ENCODE assay signal across 21 cellular contexts in the genomic region with DNA sequence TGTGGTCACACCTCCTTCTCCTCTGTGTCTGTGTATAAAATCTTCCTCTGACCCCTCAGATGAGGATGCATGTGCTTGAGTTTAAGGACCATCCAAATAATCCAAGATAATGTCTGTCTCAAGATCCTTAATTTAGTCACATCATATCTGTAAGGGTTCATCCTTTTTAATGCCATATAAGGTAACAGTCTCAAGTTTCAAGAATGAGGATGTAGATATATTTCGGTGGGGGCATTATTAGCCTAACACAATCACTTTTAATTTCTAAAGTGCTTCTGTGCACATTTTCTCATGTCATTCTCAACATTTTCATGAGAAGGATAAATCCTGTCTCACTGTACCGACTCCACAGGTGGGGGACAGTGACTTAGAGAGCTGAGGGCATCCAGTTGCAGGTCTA.
DNase-seq lines count a peak whose midpoint lies in the region; ATAC-seq, FAIRE-seq and TF ChIP-seq lines count a peak whose summit lies in the region.
"Had no signal": no experiment of that assay in that cellular context is flagged by ENCODE, and none has a peak within 500 bp of the region (broad histone marks: within the 10 kb centered on the region; RNA-seq: fewer than 3 reads in every experiment).

No MANE protein-coding gene starts in this region.

- TF ChIP-seq CTCF in DOHH2 (IDR thresholded peaks at IDR 0.05; ENCODE audit: low read depth, low read length, poor library complexity, severe bottlenecking), result no peak
- no peak for TF ChIP-seq CTCF in HEK293 (tag by site-specific recombination; IDR thresholded peaks at IDR 0.05)
- TF ChIP-seq CTCF in GM12878 (IDR thresholded peaks at IDR 0.05 in 2 of 3, conservative IDR thresholded peaks at IDR 0.05 in 1 of 3; ENCODE audit: control insufficient read depth in 2 of 3, extremely low read depth in 1 of 3, insufficient read depth in 1 of 3, low read depth in 3 of 3, low read length in 3 of 3), result no peak
- TF ChIP-seq CTCF in dorsolateral prefrontal cortex (IDR thresholded peaks at IDR 0.05 in 54 of 56, conservative IDR thresholded peaks at IDR 0.05 in 2 of 56; ENCODE audit: low read depth in 1 of 56, partially characterized antibody in 56 of 56), result no peak
- TF ChIP-seq CTCF in sigmoid colon (IDR thresholded peaks at IDR 0.05), result no peak

- ATAC-seq in GM12878, result no peak
- ATAC-seq in GM18502 (IDR thresholded peaks at IDR 0.05; ENCODE audit: poor library complexity, unreplicated experiment), result no peak
- ATAC-seq: CD8-positive, alpha-beta T cell had no signal

- TF ChIP-seq RAD21 in GM12878 (IDR thresholded peaks at IDR 0.05; ENCODE audit: insufficient read depth, low read depth, low read length), result no peak

- TF ChIP-seq EP300 in GM12878 (IDR thresholded peaks at IDR 0.05; ENCODE audit: borderline replicate concordance in 1 of 2, control insufficient read depth in 1 of 2, low read depth in 2 of 2, low read length in 2 of 2), result no peak
- TF ChIP-seq EP300 in sigmoid colon (IDR thresholded peaks at IDR 0.05), result no peak

- FAIRE-seq in GM12891 (lab: Jason Lieb, UNC), result no peak
- FAIRE-seq in GM12878 (lab: Jason Lieb, UNC), result no peak
- FAIRE-seq: A204.1, H54 had no signal

- RAD21 ChIA-PET in GM12878 (lab: Charles Lee; ENCODE audit: unreplicated experiment), result no interaction called here

- H3K79me2 ChIP-seq in DOHH2 (ENCODE audit: control insufficient read depth, low read length) (no peaks in the 10 kb centered on the region), GM12878 (ENCODE audit: control insufficient read depth, insufficient read depth, low read length) (peaks cover 5% of the 10 kb centered on the region)

- H3K27ac ChIP-seq in DOHH2 (ENCODE audit: low read depth, low read length) (peak overlapping the region; percentile 94; the same call in 1 of the 2 replicates), HEK293 (ENCODE audit: extremely low read depth, low read depth, low read length) (no peak overlapping the region), GM12878 (ENCODE audit: control insufficient read depth, insufficient read depth) (peak overlapping the region; percentile 99), dorsolateral prefrontal cortex (no peak overlapping the region), sigmoid colon (no peak overlapping the region)
- H3K27ac ChIP-seq: 22Rv1, BLaER1, C4-2B had no signal

- H3K9me2 ChIP-seq in DOHH2 (replicated peaks; ENCODE audit: control insufficient read depth, low read length), result no peaks in the 10 kb centered on the region

- H3K4me2 ChIP-seq in DOHH2 (ENCODE audit: low read length) (no peak overlapping the region), GM12878 (ENCODE audit: control insufficient read depth, insufficient read depth) (peak overlapping the region; percentile 11; the same call in 1 of the 2 replicates)

- SMC1A ChIA-PET in GM12878 (lab: Charles Lee; ENCODE audit: uncharacterized antibody, unreplicated experiment), result interaction anchor here (1.1 to 2.6 kb wide), 2 partner anchors 10 to 12 kb away, joined by 10 to 16 read pairs; no protein-coding TSS in a partner anchor

- CTCF ChIA-PET in HEK293 (lab: Yijun Ruan, JAX), result no interaction called here
- CTCF ChIA-PET in GM12878 (lab: Yijun Ruan, JAX), result interaction anchor here (1.2 to 1.6 kb wide), 3 partner anchors 9 to 231 kb away, joined by 3 to 4 read pairs (median 3); no protein-coding TSS in a partner anchor

- H3K27me3 ChIP-seq in DOHH2 (ENCODE audit: control insufficient read depth, low read length) (no peaks in the 10 kb centered on the region), GM12878 (replicated peaks in 1 of 2; ENCODE audit: control insufficient read depth in 2 of 2, insufficient read depth in 2 of 2, low read length in 1 of 2) (no peaks in the 10 kb centered on the region), dorsolateral prefrontal cortex (peaks cover 0 to 6% (median 0%) of the 10 kb centered on the region in 45 donors), sigmoid colon (no peaks in the 10 kb centered on the region)
- H3K27me3 ChIP-seq: BLaER1 had no signal

- DNase-seq in GM12891 (ENCODE audit: insufficient read length, low spot score) (no peak), GM12878 (ENCODE audit: low read depth, low spot score) (no peak), dorsolateral prefrontal cortex (no peak), sigmoid colon (no peak)
- DNase-seq: Caco-2; CD4-positive, CD25-positive, alpha-beta regulatory T cell; CD8-positive, alpha-beta T cell; DMS153; DND-41; EL; GDM1; GOT3 had no signal

- H3F3A ChIP-seq in DOHH2 (ENCODE audit: control insufficient read depth, insufficient read depth), result peaks cover 23% of the 10 kb centered on the region

- H4K20me1 ChIP-seq in DOHH2 (ENCODE audit: control insufficient read depth, insufficient read depth, low read depth, low read length), result no peaks in the 10 kb centered on the region
- no peaks in the 10 kb centered on the region for H4K20me1 ChIP-seq in GM12878 (ENCODE audit: control insufficient read depth, insufficient read depth)
- H4K20me1 ChIP-seq: BLaER1 had no signal

- no peak overlapping the region for H2AFZ ChIP-seq in GM12878 (ENCODE audit: control insufficient read depth, low read depth, low read length)

- 77% methylated on average over 2 of the region's 2 CpGs for WGBS in GM12878 (ENCODE audit: insufficient coverage, insufficient replicate concordance, low lambda C conversion rate, missing lambda C conversion rate)
- WGBS in sigmoid colon, 2 donors, result 87 to 90% methylated on average over 2 of the region's 2 CpGs

- POLR2A ChIA-PET in HEK293 (lab: Yijun Ruan, JAX) (no interaction called here), GM12878 (lab: Charles Lee) (interaction anchor here (1.5 kb wide), 1 partner anchor 9 kb away, joined by 5 read pairs; no protein-coding TSS in a partner anchor)

- H3K9ac ChIP-seq in GM12878 (ENCODE audit: control insufficient read depth, insufficient read depth, low read length), result peak overlapping the region; percentile 86
- H3K9ac ChIP-seq: BLaER1 had no signal

- TF ChIP-seq POLR2A in GM12891 (IDR thresholded peaks at IDR 0.05; ENCODE audit: low read depth, low read length) (no peak), GM12878 (IDR thresholded peaks at IDR 0.05; ENCODE audit: low read depth, low read length) (no peak), sigmoid colon (IDR thresholded peaks at IDR 0.05) (no peak)

- H3K9me3 ChIP-seq in DOHH2 (ENCODE audit: control insufficient read depth, insufficient read depth, low read length), result peaks cover 25% of the 10 kb centered on the region
- H3K9me3 ChIP-seq in HEK293 (ENCODE audit: control insufficient read depth, insufficient read depth, low read depth, low read length), result no peaks in the 10 kb centered on the region
- H3K9me3 ChIP-seq in GM12878 (replicated peaks; ENCODE audit: control insufficient read depth, insufficient read depth, low read length), result peaks cover 37% of the 10 kb centered on the region
- peaks cover 0 to 14% (median 7%) of the 10 kb centered on the region in 4 donors for H3K9me3 ChIP-seq in sigmoid colon
- H3K9me3 ChIP-seq: HAP-1 had no signal

- in situ Hi-C loops in GM12878 (cut with MboI), result no loop called here

- H3K4me3 ChIP-seq in DOHH2 (ENCODE audit: low read length) (no peak overlapping the region), HEK293 (ENCODE audit: low read depth, low read length) (no peak overlapping the region), GM12878 (no peak overlapping the region), dorsolateral prefrontal cortex (no peak overlapping the region), sigmoid colon (no peak overlapping the region)
- H3K4me3 ChIP-seq: BLaER1, HAP-1 had no signal

- intact Hi-C loops in GM12878 (cut with micrococcal nuclease; ENCODE audit: unreplicated experiment), result no loop called here
- intact Hi-C loops in dorsolateral prefrontal cortex (cut with DNase I), result loop anchor here in 1 of 2 donors (10.0 kb wide), 2 partner anchors 165 to 345 kb away; no protein-coding TSS in a partner anchor
- intact Hi-C loops in sigmoid colon (cut with DNase I), result no loop called here

- H3K4me1 ChIP-seq in DOHH2 (ENCODE audit: control insufficient read depth, low read length) (peaks cover 66% of the 10 kb centered on the region), HEK293 (ENCODE audit: control insufficient read depth, insufficient read depth, low read length) (no peaks in the 10 kb centered on the region), GM12878 (ENCODE audit: control insufficient read depth, insufficient read depth, low read length) (peaks cover 48% of the 10 kb centered on the region), sigmoid colon (no peaks in the 10 kb centered on the region)
- H3K4me1 ChIP-seq: Caco-2, HAP-1 had no signal

- no TSS peak for BruUV-seq in GM12878 (replicated peaks; lab: Mats Ljungman, UMichigan)

- H3K36me3 ChIP-seq in DOHH2 (ENCODE audit: control insufficient read depth, low read length), result no peaks in the 10 kb centered on the region
- no peaks in the 10 kb centered on the region for H3K36me3 ChIP-seq in HEK293 (ENCODE audit: control insufficient read depth in 2 of 2, insufficient read depth in 1 of 2, low read length in 2 of 2)
- H3K36me3 ChIP-seq in GM12878 (ENCODE audit: control insufficient read depth in 2 of 2, insufficient read depth in 2 of 2, low read length in 1 of 2), result no peaks in the 10 kb centered on the region
- H3K36me3 ChIP-seq in sigmoid colon, result no peaks in the 10 kb centered on the region
- H3K36me3 ChIP-seq: HAP-1 had no signal

TF ChIP-seq in GM12891, 5 proteins besides CTCF, POLR2A, EP300 and RAD21:
- TF ChIP-seq SPI1 (IDR thresholded peaks at IDR 0.05; ENCODE audit: low read depth, low read length) (no peak), PAX5 (IDR thresholded peaks at IDR 0.05; ENCODE audit: insufficient read depth, low read length, severe bottlenecking) (no peak), POU2F2 (IDR thresholded peaks at IDR 0.05; ENCODE audit: low read depth, low read length) (no peak), POLR2AphosphoS5 (IDR thresholded peaks at IDR 0.05; ENCODE audit: low read depth, low read length) (peak; percentile 15; the same call in 1 of the 2 replicates), TAF1 (IDR thresholded peaks at IDR 0.05; ENCODE audit: low read depth, low read length) (no peak)

TF ChIP-seq in HEK293, 187 proteins besides CTCF, POLR2A, EP300 and RAD21:
- TF ChIP-seq SCRT2 (tag by site-specific recombination; IDR thresholded peaks at IDR 0.05), result 0 out of 2 replicates have a peak, but pooled peaks have one; percentile 27
- TF ChIP-seq ZNF514 (tag by site-specific recombination; IDR thresholded peaks at IDR 0.05), result no peak

TF ChIP-seq in GM12878, 131 proteins besides CTCF, POLR2A, EP300 and RAD21:
- TF ChIP-seq SRF (IDR thresholded peaks at IDR 0.05; ENCODE audit: low read depth in 2 of 2, low read length in 2 of 2), result peak; percentile 44 to 76; a peak in 3 of 4 replicates
- no peak for TF ChIP-seq ZSCAN29 (IDR thresholded peaks at IDR 0.05)

Comparison
In these comparisons a context has a peak if more than half of its experiments do, and no peak if none do; other contexts are left out.
1. H3K27ac ChIP-seq: peak in DOHH2 (single experiment) and GM12878 (single experiment); none in HEK293 (single experiment), dorsolateral prefrontal cortex (0 of 59) and sigmoid colon (0 of 4).